ENCODE assay signal across 1 cellular context in genomic region chr4:75169020-75169814, GRCh38.
TF ChIP-seq lines count a peak whose summit lies in the region.

No MANE protein-coding gene starts in this region.

TF ChIP-seq in H1, 55 proteins besides CTCF, POLR2A, EP300 and RAD21 (continued from another document):
- TF ChIP-seq, protein P1, sequence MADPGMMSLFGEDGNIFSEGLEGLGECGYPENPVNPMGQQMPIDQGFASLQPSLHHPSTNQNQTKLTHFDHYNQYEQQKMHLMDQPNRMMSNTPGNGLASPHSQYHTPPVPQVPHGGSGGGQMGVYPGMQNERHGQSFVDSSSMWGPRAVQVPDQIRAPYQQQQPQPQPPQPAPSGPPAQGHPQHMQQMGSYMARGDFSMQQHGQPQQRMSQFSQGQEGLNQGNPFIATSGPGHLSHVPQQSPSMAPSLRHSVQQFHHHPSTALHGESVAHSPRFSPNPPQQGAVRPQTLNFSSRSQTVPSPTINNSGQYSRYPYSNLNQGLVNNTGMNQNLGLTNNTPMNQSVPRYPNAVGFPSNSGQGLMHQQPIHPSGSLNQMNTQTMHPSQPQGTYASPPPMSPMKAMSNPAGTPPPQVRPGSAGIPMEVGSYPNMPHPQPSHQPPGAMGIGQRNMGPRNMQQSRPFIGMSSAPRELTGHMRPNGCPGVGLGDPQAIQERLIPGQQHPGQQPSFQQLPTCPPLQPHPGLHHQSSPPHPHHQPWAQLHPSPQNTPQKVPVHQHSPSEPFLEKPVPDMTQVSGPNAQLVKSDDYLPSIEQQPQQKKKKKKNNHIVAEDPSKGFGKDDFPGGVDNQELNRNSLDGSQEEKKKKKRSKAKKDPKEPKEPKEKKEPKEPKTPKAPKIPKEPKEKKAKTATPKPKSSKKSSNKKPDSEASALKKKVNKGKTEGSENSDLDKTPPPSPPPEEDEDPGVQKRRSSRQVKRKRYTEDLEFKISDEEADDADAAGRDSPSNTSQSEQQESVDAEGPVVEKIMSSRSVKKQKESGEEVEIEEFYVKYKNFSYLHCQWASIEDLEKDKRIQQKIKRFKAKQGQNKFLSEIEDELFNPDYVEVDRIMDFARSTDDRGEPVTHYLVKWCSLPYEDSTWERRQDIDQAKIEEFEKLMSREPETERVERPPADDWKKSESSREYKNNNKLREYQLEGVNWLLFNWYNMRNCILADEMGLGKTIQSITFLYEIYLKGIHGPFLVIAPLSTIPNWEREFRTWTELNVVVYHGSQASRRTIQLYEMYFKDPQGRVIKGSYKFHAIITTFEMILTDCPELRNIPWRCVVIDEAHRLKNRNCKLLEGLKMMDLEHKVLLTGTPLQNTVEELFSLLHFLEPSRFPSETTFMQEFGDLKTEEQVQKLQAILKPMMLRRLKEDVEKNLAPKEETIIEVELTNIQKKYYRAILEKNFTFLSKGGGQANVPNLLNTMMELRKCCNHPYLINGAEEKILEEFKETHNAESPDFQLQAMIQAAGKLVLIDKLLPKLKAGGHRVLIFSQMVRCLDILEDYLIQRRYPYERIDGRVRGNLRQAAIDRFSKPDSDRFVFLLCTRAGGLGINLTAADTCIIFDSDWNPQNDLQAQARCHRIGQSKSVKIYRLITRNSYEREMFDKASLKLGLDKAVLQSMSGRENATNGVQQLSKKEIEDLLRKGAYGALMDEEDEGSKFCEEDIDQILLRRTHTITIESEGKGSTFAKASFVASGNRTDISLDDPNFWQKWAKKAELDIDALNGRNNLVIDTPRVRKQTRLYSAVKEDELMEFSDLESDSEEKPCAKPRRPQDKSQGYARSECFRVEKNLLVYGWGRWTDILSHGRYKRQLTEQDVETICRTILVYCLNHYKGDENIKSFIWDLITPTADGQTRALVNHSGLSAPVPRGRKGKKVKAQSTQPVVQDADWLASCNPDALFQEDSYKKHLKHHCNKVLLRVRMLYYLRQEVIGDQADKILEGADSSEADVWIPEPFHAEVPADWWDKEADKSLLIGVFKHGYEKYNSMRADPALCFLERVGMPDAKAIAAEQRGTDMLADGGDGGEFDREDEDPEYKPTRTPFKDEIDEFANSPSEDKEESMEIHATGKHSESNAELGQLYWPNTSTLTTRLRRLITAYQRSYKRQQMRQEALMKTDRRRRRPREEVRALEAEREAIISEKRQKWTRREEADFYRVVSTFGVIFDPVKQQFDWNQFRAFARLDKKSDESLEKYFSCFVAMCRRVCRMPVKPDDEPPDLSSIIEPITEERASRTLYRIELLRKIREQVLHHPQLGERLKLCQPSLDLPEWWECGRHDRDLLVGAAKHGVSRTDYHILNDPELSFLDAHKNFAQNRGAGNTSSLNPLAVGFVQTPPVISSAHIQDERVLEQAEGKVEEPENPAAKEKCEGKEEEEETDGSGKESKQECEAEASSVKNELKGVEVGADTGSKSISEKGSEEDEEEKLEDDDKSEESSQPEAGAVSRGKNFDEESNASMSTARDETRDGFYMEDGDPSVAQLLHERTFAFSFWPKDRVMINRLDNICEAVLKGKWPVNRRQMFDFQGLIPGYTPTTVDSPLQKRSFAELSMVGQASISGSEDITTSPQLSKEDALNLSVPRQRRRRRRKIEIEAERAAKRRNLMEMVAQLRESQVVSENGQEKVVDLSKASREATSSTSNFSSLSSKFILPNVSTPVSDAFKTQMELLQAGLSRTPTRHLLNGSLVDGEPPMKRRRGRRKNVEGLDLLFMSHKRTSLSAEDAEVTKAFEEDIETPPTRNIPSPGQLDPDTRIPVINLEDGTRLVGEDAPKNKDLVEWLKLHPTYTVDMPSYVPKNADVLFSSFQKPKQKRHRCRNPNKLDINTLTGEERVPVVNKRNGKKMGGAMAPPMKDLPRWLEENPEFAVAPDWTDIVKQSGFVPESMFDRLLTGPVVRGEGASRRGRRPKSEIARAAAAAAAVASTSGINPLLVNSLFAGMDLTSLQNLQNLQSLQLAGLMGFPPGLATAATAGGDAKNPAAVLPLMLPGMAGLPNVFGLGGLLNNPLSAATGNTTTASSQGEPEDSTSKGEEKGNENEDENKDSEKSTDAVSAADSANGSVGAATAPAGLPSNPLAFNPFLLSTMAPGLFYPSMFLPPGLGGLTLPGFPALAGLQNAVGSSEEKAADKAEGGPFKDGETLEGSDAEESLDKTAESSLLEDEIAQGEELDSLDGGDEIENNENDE (IDR thresholded peaks at IDR 0.05; ENCODE audit: insufficient replicate concordance, low read length): no peak
- TF ChIP-seq SP2 (IDR thresholded peaks at IDR 0.05; ENCODE audit: low read length): no peak
- TF ChIP-seq SIX5 (IDR thresholded peaks at IDR 0.05; ENCODE audit: low read depth, low read length): no peak
- TF ChIP-seq EZH2 (IDR thresholded peaks at IDR 0.05; ENCODE audit: low read depth, low read length, severe bottlenecking): no peak
- no peak for TF ChIP-seq USF2 (IDR thresholded peaks at IDR 0.05; ENCODE audit: low read length)
- TF ChIP-seq KDM1A (IDR thresholded peaks at IDR 0.05; ENCODE audit: borderline replicate concordance, low read length): no peak
- no peak for TF ChIP-seq SIN3A (conservative IDR thresholded peaks at IDR 0.05 in 1 of 2, IDR thresholded peaks at IDR 0.05 in 1 of 2; ENCODE audit: low read depth in 1 of 2, low read length in 2 of 2)
- TF ChIP-seq GABPA (IDR thresholded peaks at IDR 0.05; ENCODE audit: borderline replicate concordance, insufficient read depth, low read length): no peak
- no peak for TF ChIP-seq FOSL1 (IDR thresholded peaks at IDR 0.05; ENCODE audit: insufficient read depth, low read depth, low read length)
- TF ChIP-seq CEBPB (IDR thresholded peaks at IDR 0.05; ENCODE audit: low read depth, low read length): no peak
- TF ChIP-seq EGR1 (IDR thresholded peaks at IDR 0.05; ENCODE audit: borderline replicate concordance, low read depth, low read length): no peak
- TF ChIP-seq CBX5 (IDR thresholded peaks at IDR 0.05; ENCODE audit: low read depth, low read length): no peak
- TF ChIP-seq, protein P2, sequence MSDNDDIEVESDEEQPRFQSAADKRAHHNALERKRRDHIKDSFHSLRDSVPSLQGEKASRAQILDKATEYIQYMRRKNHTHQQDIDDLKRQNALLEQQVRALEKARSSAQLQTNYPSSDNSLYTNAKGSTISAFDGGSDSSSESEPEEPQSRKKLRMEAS (IDR thresholded peaks at IDR 0.05): no peak
